In genomic region chr4:38179690-38180299, GRCh38 we compare ENCODE assay signal across 8 cellular contexts.
DNase-seq lines count a peak whose midpoint lies in the region; ATAC-seq and TF ChIP-seq lines count a peak whose summit lies in the region.

No MANE protein-coding gene starts in this region.

- no peaks in the 10 kb centered on the region for H3K36me3 Mint-ChIP-seq in T-helper 1 cell treated with Interleukin-12 subunit alpha and Interleukin-12 subunit beta and Interleukin-4 antibody, amounts not matched to agents 30 μg/mL and 1 μg/mL, for 36 hours (ENCODE audit: low read depth)
- H3K36me3 Mint-ChIP-seq in activated naive CD8-positive, alpha-beta T cell treated with anti-CD3 and anti-CD28 coated beads, Interleukin-2, amount 50 U/mL, for 24 hours (ENCODE audit: low read depth), result no peaks in the 10 kb centered on the region
- H3K36me3 Mint-ChIP-seq in progenitor cell of endocrine pancreas (ENCODE audit: insufficient read depth), result peaks cover 20% of the 10 kb centered on the region

- peaks cover 13% of the 10 kb centered on the region for H3K27me3 Mint-ChIP-seq in T-helper 1 cell treated with Interleukin-12 subunit alpha and Interleukin-12 subunit beta and Interleukin-4 antibody, amounts not matched to agents 30 μg/mL and 1 μg/mL, for 36 hours (ENCODE audit: low read depth)
- H3K27me3 Mint-ChIP-seq in activated naive CD8-positive, alpha-beta T cell treated with anti-CD3 and anti-CD28 coated beads, Interleukin-2, amount 50 U/mL, for 24 hours, result peaks cover 3% of the 10 kb centered on the region
- no peaks in the 10 kb centered on the region for H3K27me3 Mint-ChIP-seq in progenitor cell of endocrine pancreas

- 51 to 55% methylated on average over 3 of the region's 3 CpGs for WGBS in aorta, 2 donors

- no peaks in the 10 kb centered on the region for H3K27me3 ChIP-seq in aorta (ENCODE audit: control insufficient read depth in 1 of 2, insufficient read depth in 2 of 2, low read length in 1 of 2)

- no peaks in the 10 kb centered on the region for H3K9me3 Mint-ChIP-seq in T-helper 1 cell treated with Interleukin-12 subunit alpha and Interleukin-12 subunit beta and Interleukin-4 antibody, amounts not matched to agents 30 μg/mL and 1 μg/mL, for 36 hours
- no peaks in the 10 kb centered on the region for H3K9me3 Mint-ChIP-seq in activated naive CD8-positive, alpha-beta T cell treated with anti-CD3 and anti-CD28 coated beads, Interleukin-2, amount 50 U/mL, for 24 hours
- H3K9me3 Mint-ChIP-seq in progenitor cell of endocrine pancreas (ENCODE audit: low read depth), result peaks cover 30% of the 10 kb centered on the region

- H3K9me3 ChIP-seq in aorta (ENCODE audit: control insufficient read depth, low read length), result no peaks in the 10 kb centered on the region

- H3K4me1 ChIP-seq in aorta (ENCODE audit: control insufficient read depth in 1 of 2, insufficient read depth in 2 of 2, low read length in 2 of 2), result no peaks in the 10 kb centered on the region

- no peak overlapping the region for H3K27ac ChIP-seq in aorta (ENCODE audit: low read depth in 1 of 2, low read length in 2 of 2)

- H3K4me1 Mint-ChIP-seq in T-helper 1 cell treated with Interleukin-12 subunit alpha and Interleukin-12 subunit beta and Interleukin-4 antibody, amounts not matched to agents 30 μg/mL and 1 μg/mL, for 36 hours (ENCODE audit: low read depth), result peaks cover 36% of the 10 kb centered on the region
- peaks cover 40% of the 10 kb centered on the region for H3K4me1 Mint-ChIP-seq in activated naive CD8-positive, alpha-beta T cell treated with anti-CD3 and anti-CD28 coated beads, Interleukin-2, amount 50 U/mL, for 24 hours
- peaks cover 12% of the 10 kb centered on the region for H3K4me1 Mint-ChIP-seq in progenitor cell of endocrine pancreas (ENCODE audit: low read depth)

- no peak overlapping the region for H3K4me3 Mint-ChIP-seq in T-helper 1 cell treated with Interleukin-12 subunit alpha and Interleukin-12 subunit beta and Interleukin-4 antibody, amounts not matched to agents 30 μg/mL and 1 μg/mL, for 36 hours
- no peak overlapping the region for H3K4me3 Mint-ChIP-seq in activated naive CD8-positive, alpha-beta T cell treated with anti-CD3 and anti-CD28 coated beads, Interleukin-2, amount 50 U/mL, for 24 hours
- H3K4me3 Mint-ChIP-seq in progenitor cell of endocrine pancreas (ENCODE audit: low read depth), result no peak overlapping the region

- H3K4me3 ChIP-seq in aorta (ENCODE audit: low read length in 2 of 2), result no peak overlapping the region

- peak; percentile 99 for TF ChIP-seq CTCF in progenitor cell of endocrine pancreas (IDR thresholded peaks at IDR 0.05; ENCODE audit: unreplicated experiment)

- no peaks in the 10 kb centered on the region for H3K36me3 ChIP-seq in aorta (ENCODE audit: control insufficient read depth in 1 of 2, insufficient read depth in 2 of 2, low read length in 1 of 2)

- DNase-seq in NCI-H82 (lab: John Stamatoyannopoulos, UW) (peak; percentile 61), NCI-H82 treated with DMSO at 0.1 percent for 48 hours (lab: John Stamatoyannopoulos, UW; ENCODE audit: unreplicated experiment) (no peak), M059J (ENCODE audit: low read depth) (peak; percentile 86), cardiac septum (ENCODE audit: low spot score) (peak; percentile 87), progenitor cell of endocrine pancreas (ENCODE audit: low spot score, unreplicated experiment) (peak; percentile 71), aorta (peak; percentile 75 to 85)
- peak; percentile 73 for DNase-seq in activated naive CD8-positive, alpha-beta T cell treated with anti-CD3 and anti-CD28 coated beads, Interleukin-2, amount 50 U/mL, for 24 hours

- ATAC-seq in activated naive CD8-positive, alpha-beta T cell treated with anti-CD3 and anti-CD28 coated beads, Interleukin-2, amount 50 U/mL, for 24 hours, result peak; percentile 44
- peak; percentile 87 for ATAC-seq in aorta (ENCODE audit: low FRiP score)

- H3K27ac Mint-ChIP-seq in T-helper 1 cell treated with Interleukin-12 subunit alpha and Interleukin-12 subunit beta and Interleukin-4 antibody, amounts not matched to agents 30 μg/mL and 1 μg/mL, for 36 hours, result peak overlapping the region; percentile 34
- H3K27ac Mint-ChIP-seq in activated naive CD8-positive, alpha-beta T cell treated with anti-CD3 and anti-CD28 coated beads, Interleukin-2, amount 50 U/mL, for 24 hours, result peak overlapping the region; percentile 0
- H3K27ac Mint-ChIP-seq in progenitor cell of endocrine pancreas, result peak overlapping the region; percentile 96

- intact Hi-C loops in cardiac septum (cut with DNase I) (loop anchor here (1.0 to 2.0 kb wide), 3 partner anchors 139 to 552 kb away; no protein-coding TSS in a partner anchor), aorta (cut with DNase I) (loop anchor here (1.0 to 5.0 kb wide), 8 partner anchors 117 to 568 kb away; no protein-coding TSS in a partner anchor)

Comparison
In these comparisons a context has a peak if more than half of its experiments do, and no peak if none do; other contexts are left out.
1. H3K27ac Mint-ChIP-seq: peak in every context shown above with its lines; median percentile 96 in progenitor cell of endocrine pancreas; 34 in T-helper 1 cell treated with Interleukin-12 subunit alpha and Interleukin-12 subunit beta and Interleukin-4 antibody, amounts not matched to agents 30 μg/mL and 1 μg/mL, for 36 hours; 0 in activated naive CD8-positive, alpha-beta T cell treated with anti-CD3 and anti-CD28 coated beads, Interleukin-2, amount 50 U/mL, for 24 hours.